Comparison of ENCODE assay signal across 2 cellular contexts in genomic region chr20:10648651-10649050, GRCh38.
TF ChIP-seq lines count a peak whose summit lies in the region.

No MANE protein-coding gene starts in this region.

TF ChIP-seq in SK-N-SH treated with all-trans-retinoic acid at 6 μM for 48 hours, 23 proteins besides CTCF, POLR2A, EP300 and RAD21 (continued from another document):
- no peak for TF ChIP-seq TSHZ2 (CRISPR knock-in tag; IDR thresholded peaks at IDR 0.05)
- no peak for TF ChIP-seq ARNTL (CRISPR knock-in tag; IDR thresholded peaks at IDR 0.05; ENCODE audit: borderline replicate concordance, low read depth)
TF ChIP-seq in SK-N-SH treated with all-trans-retinoic acid at 6 μM for 48 hours: peak in this region for 0.

TF ChIP-seq in SK-N-SH, 30 proteins besides CTCF, POLR2A, EP300 and RAD21 (continued from another document):
- no peak for TF ChIP-seq USF1 (IDR thresholded peaks at IDR 0.05; ENCODE audit: borderline replicate concordance, low read depth)
- no peak for TF ChIP-seq NRF1 (IDR thresholded peaks at IDR 0.05; ENCODE audit: low read depth, low read length)
- TF ChIP-seq TEAD4 (IDR thresholded peaks at IDR 0.05; ENCODE audit: borderline replicate concordance, insufficient read depth) = no peak
- TF ChIP-seq SMC3 (IDR thresholded peaks at IDR 0.05; ENCODE audit: low read depth, low read length) = no peak
- TF ChIP-seq RXRA (IDR thresholded peaks at IDR 0.05; ENCODE audit: borderline replicate concordance, low read depth) = no peak
